1 cellular context compared by ENCODE assay signal in genomic region chr16:10308305-10309193, GRCh38.
A peak's percentile ranks its signal among the peaks of the same experiment; 100 is the strongest.
TF ChIP-seq lines count a peak whose summit lies in the region.

No MANE protein-coding gene starts in this region.

TF ChIP-seq in HepG2, 621 proteins besides CTCF, POLR2A, EP300 and RAD21 (continued from another document and continues in another):
- TF ChIP-seq REST (IDR thresholded peaks at IDR 0.05; ENCODE audit: borderline replicate concordance in 1 of 2, low read depth in 1 of 2, low read length in 2 of 2) (no peak), ZXDC (CRISPR knock-in tag; IDR thresholded peaks at IDR 0.05) (no peak), ZNF501 (CRISPR knock-in tag; IDR thresholded peaks at IDR 0.05) (peak; percentile 48; the same call in 1 of the 2 replicates), CCDC6 (CRISPR knock-in tag; IDR thresholded peaks at IDR 0.05) (0 out of 2 replicates have a peak, but pooled peaks have one; percentile 20), ZNF724P (CRISPR knock-in tag; IDR thresholded peaks at IDR 0.05; ENCODE audit: borderline replicate concordance) (no peak), ZNF33B (CRISPR knock-in tag; IDR thresholded peaks at IDR 0.05) (peak; percentile 67; the same call in 1 of the 2 replicates), TBX2 (CRISPR knock-in tag; IDR thresholded peaks at IDR 0.05; ENCODE audit: borderline replicate concordance) (0 out of 2 replicates have a peak, but pooled peaks have one; percentile 59), ARNT2 (CRISPR knock-in tag; IDR thresholded peaks at IDR 0.05; ENCODE audit: low read depth) (no peak; the same call in 1 of the 2 replicates), FLYWCH1 (CRISPR knock-in tag; IDR thresholded peaks at IDR 0.05) (no peak), TFDP2 (CRISPR knock-in tag; IDR thresholded peaks at IDR 0.05) (0 out of 2 replicates have a peak, but pooled peaks have one; percentile 49), RARG (CRISPR knock-in tag; IDR thresholded peaks at IDR 0.05; ENCODE audit: low read depth) (0 out of 2 replicates have a peak, but pooled peaks have one; percentile 64), ZNF333 (CRISPR knock-in tag; IDR thresholded peaks at IDR 0.05; ENCODE audit: borderline replicate concordance) (no peak), POLR2G (IDR thresholded peaks at IDR 0.05; ENCODE audit: low read depth, low read length) (no peak), E2F1 (CRISPR knock-in tag; IDR thresholded peaks at IDR 0.05) (no peak), ATM (IDR thresholded peaks at IDR 0.05; ENCODE audit: borderline replicate concordance) (no peak), CREM (IDR thresholded peaks at IDR 0.05) (peak; percentile 16; the same call in 1 of the 2 replicates), CREM (CRISPR knock-in tag; IDR thresholded peaks at IDR 0.05) (no peak), ATF7-NPFF (CRISPR knock-in tag; IDR thresholded peaks at IDR 0.05; ENCODE audit: low read depth) (no peak), KMT2B (CRISPR knock-in tag; IDR thresholded peaks at IDR 0.05) (no peak), FIP1L1 (IDR thresholded peaks at IDR 0.05; ENCODE audit: borderline replicate concordance, insufficient read depth, low read depth, low read length) (no peak), JARID2 (CRISPR knock-in tag; IDR thresholded peaks at IDR 0.05; ENCODE audit: insufficient replicate concordance) (no peak), NR1H2 (CRISPR knock-in tag; IDR thresholded peaks at IDR 0.05; ENCODE audit: borderline replicate concordance, low read depth) (no peak), ARNT (IDR thresholded peaks at IDR 0.05) (no peak), MXD3 (CRISPR knock-in tag; IDR thresholded peaks at IDR 0.05) (no peak), CBFB (CRISPR knock-in tag; IDR thresholded peaks at IDR 0.05) (no peak), ARID2 (CRISPR knock-in tag; IDR thresholded peaks at IDR 0.05; ENCODE audit: borderline replicate concordance) (no peak), U2AF2 (IDR thresholded peaks at IDR 0.05; ENCODE audit: low read depth, low read length) (no peak), RNF219 (CRISPR knock-in tag; IDR thresholded peaks at IDR 0.05) (no peak), PATZ1 (CRISPR knock-in tag; IDR thresholded peaks at IDR 0.05) (no peak), NFYC (CRISPR knock-in tag; IDR thresholded peaks at IDR 0.05) (no peak), ZNF264 (CRISPR knock-in tag; IDR thresholded peaks at IDR 0.05) (no peak), FUBP1 (CRISPR knock-in tag; IDR thresholded peaks at IDR 0.05; ENCODE audit: borderline replicate concordance) (no peak), ZNF484 (CRISPR knock-in tag; IDR thresholded peaks at IDR 0.05; ENCODE audit: borderline replicate concordance, low read depth) (no peak), FOXO1 (CRISPR knock-in tag; IDR thresholded peaks at IDR 0.05) (peak; percentile 80), RERE (CRISPR knock-in tag; IDR thresholded peaks at IDR 0.05; ENCODE audit: low read depth) (no peak), EHMT2 (IDR thresholded peaks at IDR 0.05; ENCODE audit: borderline replicate concordance, low read depth, low read length) (no peak), AHR (CRISPR knock-in tag; IDR thresholded peaks at IDR 0.05) (no peak), ZNF607 (CRISPR knock-in tag; IDR thresholded peaks at IDR 0.05; ENCODE audit: borderline replicate concordance) (peak; percentile 65; the same call in 1 of the 2 replicates)
